Comparison of ENCODE assay signal across 18 cellular contexts in the genomic region with DNA sequence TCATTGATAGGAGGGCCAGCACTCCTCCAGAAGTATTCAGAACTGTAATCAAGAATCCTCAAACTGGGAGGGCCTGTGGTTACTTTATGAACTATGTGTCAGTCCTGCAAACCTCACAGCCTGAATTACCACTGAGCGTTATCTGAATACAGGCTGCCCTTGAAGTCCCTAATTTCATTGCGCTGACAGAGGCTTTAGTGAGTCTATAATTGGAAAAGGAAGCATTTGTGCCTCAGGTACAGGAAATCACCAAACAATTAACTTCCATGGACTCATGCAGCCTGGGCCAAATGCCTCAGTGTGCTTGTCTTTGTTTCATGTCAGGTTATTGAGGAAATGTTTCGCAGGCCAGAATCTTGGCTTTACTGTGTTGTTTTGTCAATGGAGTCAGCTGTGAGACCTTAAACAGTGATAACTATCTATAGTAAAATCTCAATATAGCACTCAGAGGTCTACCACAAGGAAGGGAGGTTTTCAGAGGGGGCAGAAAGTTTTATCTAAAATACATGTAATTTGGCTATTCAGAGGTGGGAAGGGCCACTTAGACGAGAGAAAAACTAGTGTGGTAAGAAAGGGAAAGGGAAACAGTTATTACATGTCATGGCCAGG. TPM values are rescaled to one million over a fixed set of nuclear protein-coding genes. Genes with fewer than 3 reads are reported as not detected.
DNase-seq lines count a peak whose midpoint lies in the region; ATAC-seq, FAIRE-seq and TF ChIP-seq lines count a peak whose summit lies in the region.
"Had no signal": no experiment of that assay in that cellular context is flagged by ENCODE, and none has a peak within 500 bp of the region (broad histone marks: within the 10 kb centered on the region; RNA-seq: fewer than 3 reads in every experiment).

No MANE protein-coding gene starts in this region.

- H3K27ac ChIP-seq in H1 (ENCODE audit: low read depth, low read length) = no peak overlapping the region
- H3K27ac ChIP-seq: 22Rv1, thyroid gland had no signal

- H2BK120ac ChIP-seq in H1 (replicated peaks; ENCODE audit: low read depth, low read length) = no peak overlapping the region

- no peak overlapping the region for H3K56ac ChIP-seq in H1 (replicated peaks; ENCODE audit: insufficient read length, low read depth, low read length)

- H2BK5ac ChIP-seq in H1 (ENCODE audit: low read depth, low read length) = no peak overlapping the region

- no peak overlapping the region for H4K5ac ChIP-seq in H1 (ENCODE audit: insufficient read length, low read depth, low read length)

- H3K9me3 Mint-ChIP-seq in progenitor cell of endocrine pancreas (ENCODE audit: low read depth) = no peaks in the 10 kb centered on the region
- H3K9me3 Mint-ChIP-seq: activated naive CD4-positive, alpha-beta T cell treated with anti-CD3 and anti-CD28 coated beads, Interleukin-2, amount 10 ng/mL, durations not matched to agents 7 days and 5 days; CD8-positive, alpha-beta memory T cell; naive B cell; T-helper 2 cell treated with Interferon-gamma antibody and Interleukin-4, amounts not matched to agents 5 μg/mL and 100 μg/mL, for 36 hours had no signal

- no peaks in the 10 kb centered on the region for H3K9me3 ChIP-seq in H1 (ENCODE audit: insufficient read depth in 2 of 2, low read depth in 1 of 2, low read length in 1 of 2)
- H3K9me3 ChIP-seq: thyroid gland had no signal

- no peak for ATAC-seq in GM19452 (IDR thresholded peaks at IDR 0.05; ENCODE audit: unreplicated experiment)

- H4K8ac ChIP-seq in H1 (ENCODE audit: extremely low read depth, insufficient read depth, low read length) = no peak overlapping the region

- POLR2A ChIA-PET in H1 (lab: Charles Lee; ENCODE audit: partially characterized antibody) = no interaction called here

- H2AFZ ChIP-seq in H1 (ENCODE audit: low read length) = no peak overlapping the region

- no peak overlapping the region for H3K23ac ChIP-seq in H1 (ENCODE audit: insufficient read length)

- H3K4ac ChIP-seq in H1 (replicated peaks; ENCODE audit: insufficient read length, low read depth, low read length) = no peak overlapping the region

- peak overlapping the region; percentile 89; the same call in 1 of the 2 replicates for H2BK15ac ChIP-seq in H1 (ENCODE audit: low read length)

- WGBS in H1 (ENCODE audit: extremely low coverage in 1 of 2, insufficient coverage in 1 of 2, insufficient read length in 1 of 2, insufficient replicate concordance in 2 of 2, low coverage in 1 of 2, low lambda C conversion rate in 2 of 2, missing lambda C conversion rate in 1 of 2), 2 experiments = 94% methylated on average over 4 of the region's 4 CpGs; no CpG with 5 or more reads in 1 of the 2 experiments

- H3K4me1 ChIP-seq in H1 (replicated peaks in 1 of 4; ENCODE audit: control insufficient read depth in 3 of 4, insufficient read depth in 4 of 4, low read length in 3 of 4) = peaks cover 0 to 5% (median 0%) of the 10 kb centered on the region in 4 experiments; a peak in 1 of 7 replicates

- H3K4me1 Mint-ChIP-seq in progenitor cell of endocrine pancreas (ENCODE audit: low read depth) = peaks cover 22% of the 10 kb centered on the region
- H3K4me1 Mint-ChIP-seq: immature natural killer cell had no signal

- peak; percentile 28 for FAIRE-seq in H1 (lab: Jason Lieb, UNC)
- FAIRE-seq: colon, RCC 7860 had no signal

- H3K9ac ChIP-seq in H1 (replicated peaks in 1 of 4; ENCODE audit: extremely low read depth in 1 of 4, low read depth in 3 of 4, low read length in 3 of 4) = no peak overlapping the region

- CTCF ChIA-PET in H1 (lab: Charles Lee; ENCODE audit: partially characterized antibody) = interaction anchor here (0.8 to 2.6 kb wide), 5 partner anchors 13 to 191 kb away, joined by 3 to 10 read pairs (median 3); no protein-coding TSS in a partner anchor

- peak overlapping the region; percentile 57 for H3K27ac Mint-ChIP-seq in progenitor cell of endocrine pancreas
- H3K27ac Mint-ChIP-seq: activated naive CD4-positive, alpha-beta T cell treated with anti-CD3 and anti-CD28 coated beads, Interleukin-2, amount 10 ng/mL, durations not matched to agents 7 days and 5 days; CD8-positive, alpha-beta memory T cell; immature natural killer cell; naive B cell; T-helper 2 cell treated with Interferon-gamma antibody and Interleukin-4, amounts not matched to agents 5 μg/mL and 100 μg/mL, for 36 hours had no signal

- H3K4me3 Mint-ChIP-seq in progenitor cell of endocrine pancreas (ENCODE audit: low read depth) = no peak overlapping the region
- H3K4me3 Mint-ChIP-seq: activated naive CD4-positive, alpha-beta T cell treated with anti-CD3 and anti-CD28 coated beads, Interleukin-2, amount 10 ng/mL, durations not matched to agents 7 days and 5 days; CD8-positive, alpha-beta memory T cell; immature natural killer cell; naive B cell; T-helper 2 cell treated with Interferon-gamma antibody and Interleukin-4, amounts not matched to agents 5 μg/mL and 100 μg/mL, for 36 hours had no signal

- no peaks in the 10 kb centered on the region for H3K79me2 ChIP-seq in H1 (ENCODE audit: control insufficient read depth in 1 of 2, insufficient read depth in 2 of 2, low read length in 2 of 2)

- no peak overlapping the region for H3K14ac ChIP-seq in H1 (ENCODE audit: insufficient read length)

- H2AK5ac ChIP-seq in H1 (ENCODE audit: low read depth, low read length) = no peak overlapping the region

- TF ChIP-seq EP300 in H1 (IDR thresholded peaks at IDR 0.05; ENCODE audit: borderline replicate concordance in 1 of 2, low read depth in 2 of 2, low read length in 2 of 2) = no peak

- no peak overlapping the region for H4K91ac ChIP-seq in H1 (replicated peaks; ENCODE audit: insufficient read length, low read length)

- TF ChIP-seq CTCF in H1 (IDR thresholded peaks at IDR 0.05; ENCODE audit: control extremely low read depth in 1 of 3, insufficient read depth in 1 of 3, low read depth in 1 of 3, low read length in 3 of 3) (no peak), progenitor cell of endocrine pancreas (IDR thresholded peaks at IDR 0.05; ENCODE audit: unreplicated experiment) (no peak)

- no peak for TF ChIP-seq RAD21 in H1 (IDR thresholded peaks at IDR 0.05 in 1 of 2, conservative IDR thresholded peaks at IDR 0.05 in 1 of 2; ENCODE audit: low read depth in 2 of 2, low read length in 2 of 2)

- no peaks in the 10 kb centered on the region for H3K27me3 ChIP-seq in H1 (replicated peaks in 1 of 4; ENCODE audit: control insufficient read depth in 3 of 4, extremely low read depth in 1 of 4, insufficient read depth in 3 of 4, low read length in 3 of 4)
- H3K27me3 ChIP-seq: thyroid gland had no signal

- no peak overlapping the region for H3K4me3 ChIP-seq in H1 (ENCODE audit: extremely low read depth in 1 of 4, insufficient read depth in 2 of 4, low read depth in 3 of 4, low read length in 4 of 4)
- H3K4me3 ChIP-seq: thyroid gland had no signal

- no peaks in the 10 kb centered on the region for H3K36me3 Mint-ChIP-seq in progenitor cell of endocrine pancreas (ENCODE audit: insufficient read depth)
- H3K36me3 Mint-ChIP-seq: activated naive CD4-positive, alpha-beta T cell treated with anti-CD3 and anti-CD28 coated beads, Interleukin-2, amount 10 ng/mL, durations not matched to agents 7 days and 5 days; CD8-positive, alpha-beta memory T cell; immature natural killer cell; naive B cell had no signal

- no peaks in the 10 kb centered on the region for H3K23me2 ChIP-seq in H1 (ENCODE audit: low read depth, low read length)

- H2BK20ac ChIP-seq in H1 (ENCODE audit: low read length) = no peak overlapping the region; the same call in 1 of the 2 replicates

- H3K27me3 Mint-ChIP-seq in progenitor cell of endocrine pancreas = no peaks in the 10 kb centered on the region

- H3K4me2 ChIP-seq in H1 (ENCODE audit: insufficient read depth in 1 of 2, low read depth in 2 of 2, low read length in 2 of 2) = no peak overlapping the region

- no peak overlapping the region for H2BK12ac ChIP-seq in H1 (ENCODE audit: low read depth, low read length)

- H3K18ac ChIP-seq in H1 (ENCODE audit: extremely low read depth, low read length) = no peak overlapping the region

- H4K20me1 ChIP-seq in H1 (replicated peaks in 1 of 2; ENCODE audit: control insufficient read depth in 1 of 2, insufficient read depth in 2 of 2, low read length in 2 of 2) = no peaks in the 10 kb centered on the region

- H3K36me3 ChIP-seq in H1 (ENCODE audit: control insufficient read depth in 2 of 4, insufficient read depth in 4 of 4, low read length in 3 of 4) = no peaks in the 10 kb centered on the region
- H3K36me3 ChIP-seq: thyroid gland had no signal

- TF ChIP-seq POLR2A in H1 (IDR thresholded peaks at IDR 0.05; ENCODE audit: control extremely low read depth in 1 of 2, low read depth in 2 of 2, low read length in 2 of 2) = no peak

- DNase-seq in NCI-H1417 (lab: John Stamatoyannopoulos, UW) (peak in 2 of 3 experiments; percentile 14 to 74), NCI-H1417 treated with DMSO at 0.1 percent for 48 hours (lab: John Stamatoyannopoulos, UW) (no peak), RPMI7951 (ENCODE audit: low read depth) (peak; percentile 15), H1 (ENCODE audit: low read depth in 1 of 2, low spot score in 2 of 2) (no peak), progenitor cell of endocrine pancreas (ENCODE audit: low spot score, unreplicated experiment) (no peak), DMS 273 (lab: John Stamatoyannopoulos, UW; ENCODE audit: unreplicated experiment) (no peak), NCI-H2107 (lab: John Stamatoyannopoulos, UW) (no peak)
- DNase-seq: activated naive CD4-positive, alpha-beta T cell treated with anti-CD3 and anti-CD28 coated beads, Interleukin-2, amount 10 ng/mL, durations not matched to agents 7 days and 5 days; CD8-positive, alpha-beta memory T cell; immature natural killer cell; naive B cell; NCI-H2227 treated with DMSO at 0.1 percent for 48 hours; thyroid gland had no signal

- H3K79me1 ChIP-seq in H1 (ENCODE audit: low read depth, low read length) = no peaks in the 10 kb centered on the region

TF ChIP-seq in H1, 55 proteins besides CTCF, POLR2A, EP300 and RAD21 (continues in another document):
- TF ChIP-seq HDAC2 (IDR thresholded peaks at IDR 0.05; ENCODE audit: borderline replicate concordance in 1 of 2, low read depth in 2 of 2, low read length in 2 of 2) (no peak), SP1 (IDR thresholded peaks at IDR 0.05; ENCODE audit: low read depth, low read length) (no peak)

RNA-seq across cellular contexts. Expression of a gene that starts 32.9 kb away (rescaled TPM):
- 78.5 and 102 TPM in 2 replicates for total RNA-seq in RPMI7951 (2014; rRNA removed; shearing (Covaris generic))
- 28.7 and 33.7 TPM in 2 replicates for total RNA-seq in H1 (2021; fragmentation: NEBNext Ultra II Directional; extraction: Animal tissue kit (Norgen Biotek cat#: 25700))
- polyA plus RNA-seq in H1 (2011; rRNA removed) = 7.9 and 10.2 TPM in 2 replicates
- polyA plus RNA-seq in H1 (2011; cell fraction: cytosol; rRNA removed) = 16.7 TPM
- polyA plus RNA-seq in H1 (2011; cell fraction: nucleus; rRNA removed) = 22.0 TPM
- 17.0 to 44.9 TPM (median 20.4 TPM) in 4 replicates for polyA plus RNA-seq in H1 (2012, experiment 1 of 2)
- 1.6 TPM for polyA plus RNA-seq in H1 (2012, experiment 2 of 2)
- polyA plus RNA-seq in H1 (2013, experiment 1 of 2) = 17.8 TPM
- 13.6 TPM for polyA plus RNA-seq in H1 (2013, experiment 2 of 2)
- polyA minus RNA-seq in H1 (2011; rRNA and poly(A)+ RNA removed) = 48.7 and 122 TPM in 2 replicates
- polyA minus RNA-seq in H1 (2011; cell fraction: cytosol; rRNA and poly(A)+ RNA removed) = 39.7 TPM
- 94.8 TPM for polyA minus RNA-seq in H1 (2011; cell fraction: nucleus; rRNA and poly(A)+ RNA removed)
- total RNA-seq in progenitor cell of endocrine pancreas = 73.1 and 83.0 TPM in 2 replicates

Comparison
In these comparisons a context has a peak if more than half of its experiments do, and no peak if none do; other contexts are left out.
1. DNase-seq: peak in NCI-H1417 (2 of 3) and RPMI7951 (single experiment); none in NCI-H1417 treated with DMSO at 0.1 percent for 48 hours (single experiment), H1 (0 of 2), progenitor cell of endocrine pancreas (single experiment), DMS 273 (single experiment) and NCI-H2107 (single experiment).